Comparison of ENCODE assay signal across 21 cellular contexts in the genomic region with DNA sequence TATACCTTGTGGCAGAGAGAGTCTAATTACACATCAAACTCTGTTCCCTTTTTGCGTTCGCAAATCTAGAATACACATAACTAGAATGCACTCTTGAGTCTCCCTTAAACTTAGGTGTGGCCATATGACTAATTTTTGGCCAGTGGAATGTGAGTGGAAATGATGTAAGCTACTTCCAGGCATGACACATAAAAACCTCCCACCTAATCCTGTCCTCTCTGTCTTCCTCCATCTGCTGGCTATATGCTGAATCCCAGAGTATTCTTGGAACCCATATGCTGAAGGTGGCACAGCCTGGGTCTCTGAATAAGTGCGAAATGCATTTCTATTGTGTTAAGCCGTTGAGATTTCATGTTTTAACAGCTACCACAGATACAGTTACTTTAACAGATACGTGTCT.
A peak's percentile ranks its signal among the peaks of the same experiment; 100 is the strongest.
DNase-seq lines count a peak whose midpoint lies in the region; ATAC-seq, FAIRE-seq and TF ChIP-seq lines count a peak whose summit lies in the region.
"Had no signal": no experiment of that assay in that cellular context is flagged by ENCODE, and none has a peak within 500 bp of the region (broad histone marks: within the 10 kb centered on the region; RNA-seq: fewer than 3 reads in every experiment).

No MANE protein-coding gene starts in this region.

- TF ChIP-seq EP300 in HepG2 (IDR thresholded peaks at IDR 0.05; ENCODE audit: low read depth in 2 of 2, low read length in 2 of 2) (no peak), HepG2 (CRISPR knock-in tag; IDR thresholded peaks at IDR 0.05; ENCODE audit: borderline replicate concordance) (no peak)

- no peak overlapping the region for H3K9ac ChIP-seq in HepG2 (ENCODE audit: insufficient read depth, low read depth, low read length)

- H3K4me3 ChIP-seq in breast epithelium (no peak overlapping the region), astrocyte of the spinal cord (ENCODE audit: low read depth, low read length) (no peak overlapping the region), HepG2 (replicated peaks in 1 of 3; ENCODE audit: insufficient read depth in 1 of 3, low read depth in 2 of 3, low read length in 3 of 3) (no peak overlapping the region), Peyer's patch (no peak overlapping the region)
- H3K4me3 ChIP-seq: uterus had no signal

- no peaks in the 10 kb centered on the region for H3K36me3 ChIP-seq in breast epithelium
- no peaks in the 10 kb centered on the region for H3K36me3 ChIP-seq in HepG2 (replicated peaks in 1 of 2; ENCODE audit: control insufficient read depth in 1 of 2, insufficient read depth in 2 of 2, low read length in 2 of 2)
- H3K36me3 ChIP-seq in Peyer's patch, result no peaks in the 10 kb centered on the region
- H3K36me3 ChIP-seq: uterus had no signal

- H3K27me3 Mint-ChIP-seq in MCF 10A (ENCODE audit: insufficient read depth, unreplicated experiment), result peaks cover 35% of the 10 kb centered on the region
- H3K27me3 Mint-ChIP-seq: activated CD4-positive, alpha-beta T cell treated with anti-CD3 and anti-CD28 coated beads, Interleukin-2, amount 10 ng/mL, durations not matched to agents 7 days and 5 days; CD4-positive, CD25-positive, alpha-beta regulatory T cell; naive B cell; stimulated activated naive CD8-positive, alpha-beta T cell treated with anti-CD3 and anti-CD28 coated beads, Interleukin-15, amount 100 ng/mL, for 72 hours had no signal

- H3K4me1 ChIP-seq in breast epithelium, result no peaks in the 10 kb centered on the region
- no peaks in the 10 kb centered on the region for H3K4me1 ChIP-seq in HepG2 (ENCODE audit: insufficient read depth, low read length)
- H3K4me1 ChIP-seq in Peyer's patch, result no peaks in the 10 kb centered on the region
- H3K4me1 ChIP-seq: uterus had no signal

- 3% methylated on average over 4 of the region's 5 CpGs for WGBS in HepG2 (ENCODE audit: low lambda C conversion rate)

- H3K4me1 Mint-ChIP-seq in MCF 10A (ENCODE audit: insufficient read depth, unreplicated experiment), result peaks cover 8% of the 10 kb centered on the region
- H3K4me1 Mint-ChIP-seq: activated CD4-positive, alpha-beta T cell treated with anti-CD3 and anti-CD28 coated beads, Interleukin-2, amount 10 ng/mL, durations not matched to agents 7 days and 5 days; CD4-positive, CD25-positive, alpha-beta regulatory T cell; naive B cell; stimulated activated naive CD8-positive, alpha-beta T cell treated with anti-CD3 and anti-CD28 coated beads, Interleukin-15, amount 100 ng/mL, for 72 hours had no signal

- no peaks in the 10 kb centered on the region for H3K9me3 Mint-ChIP-seq in MCF 10A (ENCODE audit: unreplicated experiment)
- H3K9me3 Mint-ChIP-seq in activated naive CD4-positive, alpha-beta T cell treated with anti-CD3 and anti-CD28 coated beads, Interleukin-2, amount 50 U/mL, for 72 hours, result no peaks in the 10 kb centered on the region
- H3K9me3 Mint-ChIP-seq: activated CD4-positive, alpha-beta T cell treated with anti-CD3 and anti-CD28 coated beads, Interleukin-2, amount 10 ng/mL, durations not matched to agents 7 days and 5 days; stimulated activated naive CD8-positive, alpha-beta T cell treated with anti-CD3 and anti-CD28 coated beads, Interleukin-15, amount 100 ng/mL, for 72 hours had no signal

- BruUV-seq in MCF 10A (replicated peaks; lab: Mats Ljungman, UMichigan) (no TSS peak), HepG2 (replicated peaks; lab: Mats Ljungman, UMichigan) (no TSS peak)

- H3K27ac ChIP-seq in breast epithelium (no peak overlapping the region), HepG2 (ENCODE audit: extremely low read length, insufficient read depth, low read length) (no peak overlapping the region), Peyer's patch (no peak overlapping the region)
- H3K27ac ChIP-seq: uterus had no signal

- peak overlapping the region; percentile 63 for H3K27ac Mint-ChIP-seq in MCF 10A (ENCODE audit: low read depth, unreplicated experiment)
- H3K27ac Mint-ChIP-seq in activated naive CD4-positive, alpha-beta T cell treated with anti-CD3 and anti-CD28 coated beads, Interleukin-2, amount 50 U/mL, for 72 hours, result no peak overlapping the region
- H3K27ac Mint-ChIP-seq: activated CD4-positive, alpha-beta T cell treated with anti-CD3 and anti-CD28 coated beads, Interleukin-2, amount 10 ng/mL, durations not matched to agents 7 days and 5 days; CD4-positive, CD25-positive, alpha-beta regulatory T cell; stimulated activated naive CD8-positive, alpha-beta T cell treated with anti-CD3 and anti-CD28 coated beads, Interleukin-15, amount 100 ng/mL, for 72 hours had no signal

- POLR2A ChIA-PET in MCF 10A (lab: Yijun Ruan, JAX), result interaction anchor here (0.5 to 1.8 kb wide), 7 partner anchors 10 to 180 kb away, joined by 3 to 5 read pairs (median 3); no protein-coding TSS in a partner anchor
- POLR2A ChIA-PET in HepG2 (lab: Yijun Ruan, JAX), result no interaction called here

- intact Hi-C loops in MCF 10A (cut with micrococcal nuclease) (loop anchor here (1.0 to 10.0 kb wide), 6 partner anchors 41 to 358 kb away; no protein-coding TSS in a partner anchor), breast epithelium (cut with DNase I; ENCODE audit: low total_unique reads) (no loop called here), HepG2 (cut with micrococcal nuclease; ENCODE audit: unreplicated experiment) (no loop called here)

- ATAC-seq in HepG2, result no peak
- no peak for ATAC-seq in activated naive CD4-positive, alpha-beta T cell treated with anti-CD3 and anti-CD28 coated beads, Interleukin-2, amount 50 U/mL, for 72 hours
- ATAC-seq: stimulated activated naive CD8-positive, alpha-beta T cell treated with anti-CD3 and anti-CD28 coated beads, Interleukin-15, amount 100 ng/mL, for 72 hours had no signal

- H3K9me3 ChIP-seq in breast epithelium (no peaks in the 10 kb centered on the region), HepG2 (ENCODE audit: low read length) (no peaks in the 10 kb centered on the region), Peyer's patch (no peaks in the 10 kb centered on the region)
- H3K9me3 ChIP-seq: uterus had no signal

- DNase-seq in MCF 10A (ENCODE audit: unreplicated experiment) (peak; percentile 84), breast epithelium (ENCODE audit: low spot score in 2 of 2) (no peak), astrocyte of the spinal cord (ENCODE audit: low read depth, low spot score) (peak; percentile 38), glomerular visceral epithelial cell (ENCODE audit: extremely low spot score) (peak; percentile 36), HepG2 (ENCODE audit: low spot score) (no peak), T-helper 2 cell (no peak), Peyer's patch (no peak)
- DNase-seq in activated naive CD4-positive, alpha-beta T cell treated with anti-CD3 and anti-CD28 coated beads, Interleukin-2, amount 50 U/mL, for 72 hours (ENCODE audit: low spot score in 2 of 2), result no peak
- DNase-seq: activated CD4-positive, alpha-beta T cell treated with anti-CD3 and anti-CD28 coated beads, Interleukin-2, amount 10 ng/mL, durations not matched to agents 7 days and 5 days; activated naive CD4-positive, alpha-beta T cell treated with anti-CD3 and anti-CD28 coated beads, Interleukin-2, amount 50 U/mL, for 16 hours; activated T-cell treated with anti-CD3 and anti-CD28 coated beads for 4 hours; CD4-positive, CD25-positive, alpha-beta regulatory T cell; effector CD4-positive, alpha-beta T cell; EL; foreskin melanocyte; naive B cell; NCI-H1092; NK-92 treated with Interleukin-12 subunit alpha and Interleukin-12 subunit beta, amount 100 ng/mL, for 24 hours; SHP77 treated with DMSO at 0.1 percent for 48 hours; stimulated activated naive CD8-positive, alpha-beta T cell treated with anti-CD3 and anti-CD28 coated beads, Interleukin-15, amount 100 ng/mL, for 72 hours; uterus had no signal

- in situ Hi-C loops in astrocyte of the spinal cord (cut with HindIII; ENCODE audit: low sequenced_read_pairs) (no loop called here), HepG2 (cut with HindIII; ENCODE audit: extremely low pct_ligation_motif_present, low pct_unique_long_range_greater_than_20kb) (no loop called here)

- H2AFZ ChIP-seq in HepG2 (ENCODE audit: low read length), result no peak overlapping the region

- H3K4me2 ChIP-seq in HepG2 (ENCODE audit: low read depth, low read length), result no peak overlapping the region

- TF ChIP-seq RAD21 in HepG2 (CRISPR knock-in tag; IDR thresholded peaks at IDR 0.05), result no peak

- peaks cover 0 to 31% of the 10 kb centered on the region in 2 donors for H3K27me3 ChIP-seq in breast epithelium
- no peaks in the 10 kb centered on the region for H3K27me3 ChIP-seq in HepG2 (ENCODE audit: control insufficient read depth in 1 of 2, insufficient read depth in 2 of 2, low read length in 2 of 2)
- no peaks in the 10 kb centered on the region for H3K27me3 ChIP-seq in Peyer's patch

- H3K4me3 Mint-ChIP-seq in MCF 10A (ENCODE audit: unreplicated experiment), result peak overlapping the region; percentile 8
- H3K4me3 Mint-ChIP-seq: activated CD4-positive, alpha-beta T cell treated with anti-CD3 and anti-CD28 coated beads, Interleukin-2, amount 10 ng/mL, durations not matched to agents 7 days and 5 days; CD4-positive, CD25-positive, alpha-beta regulatory T cell; stimulated activated naive CD8-positive, alpha-beta T cell treated with anti-CD3 and anti-CD28 coated beads, Interleukin-15, amount 100 ng/mL, for 72 hours had no signal

- no peak for FAIRE-seq in HepG2 (lab: Jason Lieb, UNC)

- TF ChIP-seq CTCF in MCF 10A (IDR thresholded peaks at IDR 0.05; ENCODE audit: unreplicated experiment), result no peak
- TF ChIP-seq CTCF in breast epithelium (IDR thresholded peaks at IDR 0.05), result no peak
- peak; percentile 2 for TF ChIP-seq CTCF in astrocyte of the spinal cord (IDR thresholded peaks at IDR 0.05; ENCODE audit: low read depth, low read length)
- TF ChIP-seq CTCF in HepG2 (CRISPR knock-in tag; IDR thresholded peaks at IDR 0.05), result no peak
- TF ChIP-seq CTCF in Peyer's patch (IDR thresholded peaks at IDR 0.05), result no peak

- H4K20me1 ChIP-seq in HepG2 (ENCODE audit: insufficient read depth, low read length), result no peaks in the 10 kb centered on the region

- TF ChIP-seq POLR2A in breast epithelium (IDR thresholded peaks at IDR 0.05) (no peak), HepG2 (IDR thresholded peaks at IDR 0.05; ENCODE audit: insufficient read depth in 1 of 2, low read depth in 2 of 2, low read length in 2 of 2) (no peak), Peyer's patch (IDR thresholded peaks at IDR 0.05) (no peak)

- H3K36me3 Mint-ChIP-seq in MCF 10A (ENCODE audit: insufficient read depth, unreplicated experiment), result no peaks in the 10 kb centered on the region
- H3K36me3 Mint-ChIP-seq in activated naive CD4-positive, alpha-beta T cell treated with anti-CD3 and anti-CD28 coated beads, Interleukin-2, amount 50 U/mL, for 72 hours, result no peaks in the 10 kb centered on the region
- H3K36me3 Mint-ChIP-seq: CD4-positive, CD25-positive, alpha-beta regulatory T cell; naive B cell had no signal

- H3K79me2 ChIP-seq in HepG2 (ENCODE audit: insufficient read depth, low read length), result no peaks in the 10 kb centered on the region

- CTCF ChIA-PET in MCF 10A (lab: Yijun Ruan, JAX) (interaction anchor here (0.6 to 1.3 kb wide), 7 partner anchors 9 to 361 kb away, joined by 3 to 4 read pairs (median 3); no protein-coding TSS in a partner anchor), HepG2 (lab: Yijun Ruan, JAX; ENCODE audit: low intra/inter-chr PET ratio, low total read pairs) (no interaction called here)

TF ChIP-seq in HepG2, 621 proteins besides CTCF, POLR2A, EP300 and RAD21 (continues in another document):
- TF ChIP-seq SMAD1 (CRISPR knock-in tag; IDR thresholded peaks at IDR 0.05; ENCODE audit: borderline replicate concordance, low read depth) (no peak), RELA (CRISPR knock-in tag; IDR thresholded peaks at IDR 0.05) (no peak), PHF5A (CRISPR knock-in tag; IDR thresholded peaks at IDR 0.05; ENCODE audit: low read depth, unreplicated experiment) (no peak)

Comparison
In these comparisons a context has a peak if more than half of its experiments do, and no peak if none do; other contexts are left out.
1. DNase-seq: peak in MCF 10A (single experiment), astrocyte of the spinal cord (single experiment) and glomerular visceral epithelial cell (single experiment); none in breast epithelium (0 of 2), HepG2 (single experiment), activated naive CD4-positive, alpha-beta T cell treated with anti-CD3 and anti-CD28 coated beads, Interleukin-2, amount 50 U/mL, for 72 hours (0 of 2), T-helper 2 cell (0 of 5) and Peyer's patch (0 of 3).